ENCODE assay signal across 24 cellular contexts in genomic region chr20:54108817-54109216, GRCh38. TPM values are rescaled to one million over a fixed set of nuclear protein-coding genes. Genes with fewer than 3 reads are reported as not detected.
A peak's percentile ranks its signal among the peaks of the same experiment; 100 is the strongest.
DNase-seq lines count a peak whose midpoint lies in the region; ATAC-seq, FAIRE-seq and TF ChIP-seq lines count a peak whose summit lies in the region.
"Had no signal": no experiment of that assay in that cellular context is flagged by ENCODE, and none has a peak within 500 bp of the region (broad histone marks: within the 10 kb centered on the region; RNA-seq: fewer than 3 reads in every experiment).

No MANE protein-coding gene starts in this region.

- BruUV-seq in GM12878 (replicated peaks; lab: Mats Ljungman, UMichigan) (no TSS peak), mammary epithelial cell (replicated peaks; lab: Mats Ljungman, UMichigan) (no TSS peak)

- RAD21 ChIA-PET in GM12878 (lab: Charles Lee; ENCODE audit: unreplicated experiment): interaction anchor here (1.0 kb wide), 1 partner anchor 539 kb away, joined by 3 read pairs; no protein-coding TSS in a partner anchor

- H3K27ac ChIP-seq in A549 (peak overlapping the region; percentile 94 to 98; a peak in 5 of 6 replicates), GM12878 (ENCODE audit: control insufficient read depth, insufficient read depth) (no peak overlapping the region), small intestine (ENCODE audit: low read depth in 1 of 2, low read length in 1 of 2) (no peak overlapping the region), mammary epithelial cell (ENCODE audit: insufficient read depth, low read depth, low read length) (no peak overlapping the region)
- H3K27ac ChIP-seq: BLaER1, C4-2B had no signal

- no peak for TF ChIP-seq POLR2A in A549 (IDR thresholded peaks at IDR 0.05; ENCODE audit: low read length)
- no peak for TF ChIP-seq POLR2A in GM12878 (IDR thresholded peaks at IDR 0.05; ENCODE audit: low read depth, low read length)

- intact Hi-C loops in GM12878 (cut with micrococcal nuclease; ENCODE audit: unreplicated experiment): no loop called here
- intact Hi-C loops in mammary epithelial cell (cut with micrococcal nuclease): no loop called here
- intact Hi-C loops in posterior vena cava (cut with DNase I): loop anchor here in 1 of 2 donors (5.0 kb wide), 1 partner anchor 78 kb away; no protein-coding TSS in a partner anchor

- H2AFZ ChIP-seq in GM12878 (ENCODE audit: control insufficient read depth, low read depth, low read length) (no peak overlapping the region), mammary epithelial cell (ENCODE audit: low read depth, low read length) (no peak overlapping the region)
- H2AFZ ChIP-seq: GM23338 had no signal

- peaks cover 16% of the 10 kb centered on the region for H3K9me3 ChIP-seq in A549
- H3K9me3 ChIP-seq in GM12878 (replicated peaks; ENCODE audit: control insufficient read depth, insufficient read depth, low read length): no peaks in the 10 kb centered on the region; the same call in 2 of the 3 replicates
- H3K9me3 ChIP-seq in small intestine (ENCODE audit: control insufficient read depth, low read depth): no peaks in the 10 kb centered on the region
- peaks cover 5% of the 10 kb centered on the region for H3K9me3 ChIP-seq in mammary epithelial cell (replicated peaks; ENCODE audit: insufficient read depth, low read length)
- H3K9me3 ChIP-seq: Caco-2 had no signal

- POLR2A ChIA-PET in A549 (lab: Yijun Ruan, JAX) (no interaction called here), GM12878 (lab: Charles Lee) (no interaction called here)

- H4K20me1 ChIP-seq in GM12878 (ENCODE audit: control insufficient read depth, insufficient read depth) (no peaks in the 10 kb centered on the region), mammary epithelial cell (ENCODE audit: insufficient read depth, low read length) (no peaks in the 10 kb centered on the region)
- H4K20me1 ChIP-seq: BLaER1 had no signal

- H3K9ac ChIP-seq in GM12878 (ENCODE audit: control insufficient read depth, insufficient read depth, low read length) (no peak overlapping the region), mammary epithelial cell (ENCODE audit: insufficient read depth, low read length) (no peak overlapping the region)
- H3K9ac ChIP-seq: BLaER1 had no signal

- in situ Hi-C loops in GM12878 (cut with MboI) (no loop called here), mammary epithelial cell (cut with MboI; ENCODE audit: low sequenced_read_pairs in 2 of 2) (no loop called here)

- H3K79me2 ChIP-seq in GM12878 (ENCODE audit: control insufficient read depth, insufficient read depth, low read length) (no peaks in the 10 kb centered on the region), mammary epithelial cell (ENCODE audit: insufficient read depth, low read length) (no peaks in the 10 kb centered on the region)

- H3K27me3 ChIP-seq in GM12878 (replicated peaks in 1 of 2; ENCODE audit: control insufficient read depth in 2 of 2, insufficient read depth in 2 of 2, low read length in 1 of 2) (no peaks in the 10 kb centered on the region), small intestine (ENCODE audit: control insufficient read depth in 2 of 2, insufficient read depth in 2 of 2, low read length in 2 of 2) (no peaks in the 10 kb centered on the region), mammary epithelial cell (ENCODE audit: insufficient read depth, low read length) (no peaks in the 10 kb centered on the region)
- H3K27me3 ChIP-seq: BLaER1 had no signal

- WGBS in A549 (ENCODE audit: missing lambda C conversion rate): 87% methylated on average over 1 of the region's 1 CpG
- WGBS in GM12878 (ENCODE audit: insufficient coverage, insufficient replicate concordance, low lambda C conversion rate, missing lambda C conversion rate): 0% methylated on average over 1 of the region's 1 CpG
- 82 to 88% (median 85%) methylated on average over 1 of the region's 1 CpG for whole genome bisulfite sequencing in small intestine, 3 donors
- 100% methylated on average over 1 of the region's 1 CpG for WGBS in mammary epithelial cell (ENCODE audit: low coverage, missing lambda C conversion rate)

- H3K4me2 ChIP-seq in A549: no peak overlapping the region
- no peak overlapping the region for H3K4me2 ChIP-seq in GM12878 (ENCODE audit: control insufficient read depth, insufficient read depth)
- no peak overlapping the region for H3K4me2 ChIP-seq in mammary epithelial cell (ENCODE audit: insufficient read depth, low read depth, low read length)
- H3K4me2 ChIP-seq: BLaER1, GM23338 had no signal

- ATAC-seq in A549: no peak
- ATAC-seq in GM12878: no peak
- ATAC-seq: CD8-positive, alpha-beta T cell; GM23338; HCT116 had no signal

- H3K4me3 ChIP-seq in A549 (no peak overlapping the region), GM12878 (no peak overlapping the region), small intestine (ENCODE audit: low read depth in 1 of 2, low read length in 2 of 2) (no peak overlapping the region), mammary epithelial cell (replicated peaks in 1 of 3; ENCODE audit: insufficient read depth in 1 of 3, low read depth in 2 of 3, low read length in 3 of 3) (no peak overlapping the region)
- H3K4me3 ChIP-seq: BLaER1, GM23338 had no signal

- CTCF ChIA-PET in A549 (lab: Yijun Ruan, JAX): interaction anchor here (0.6 to 4.2 kb wide), 7 partner anchors 8 to 99 kb away, joined by 3 to 28 read pairs (median 4); partner anchors contain the start of gene PFDN4
- CTCF ChIA-PET in GM12878 (lab: Yijun Ruan, JAX): interaction anchor here (1.3 to 1.6 kb wide), 4 partner anchors 11 to 99 kb away, joined by 3 to 6 read pairs (median 4); partner anchors contain the start of gene PFDN4
- CTCF ChIA-PET in mammary epithelial cell (lab: Charles Lee; ENCODE audit: low non-redundant PET): no interaction called here

- no peak for DNase-seq in A549 (ENCODE audit: low read depth in 1 of 2, low spot score in 1 of 2)
- DNase-seq in HTR-8/SVneo (ENCODE audit: insufficient read length, low spot score): no peak
- no peak for DNase-seq in GM12878 (ENCODE audit: low read depth, low spot score)
- no peak for DNase-seq in small intestine
- no peak for DNase-seq in amniotic stem cell (lab: John Stamatoyannopoulos, UW)
- DNase-seq in mammary epithelial cell: no peak
- no peak for DNase-seq in posterior vena cava (ENCODE audit: low spot score)
- DNase-seq: 8988T; Caco-2; CD4-positive, CD25-positive, alpha-beta regulatory T cell; CD8-positive, alpha-beta T cell; DMS 273 treated with DMSO at 0.1 percent for 48 hours; DMS79 treated with DMSO at 0.1 percent for 48 hours; GF-D8; H9 had no signal

- peaks cover 75% of the 10 kb centered on the region for H3K4me1 ChIP-seq in A549
- H3K4me1 ChIP-seq in GM12878 (ENCODE audit: control insufficient read depth, insufficient read depth, low read length): no peaks in the 10 kb centered on the region
- H3K4me1 ChIP-seq in small intestine (ENCODE audit: control insufficient read depth in 2 of 2, insufficient read depth in 1 of 2, low read depth in 1 of 2, low read length in 1 of 2): peaks cover 0 to 9% of the 10 kb centered on the region in 2 donors
- H3K4me1 ChIP-seq in mammary epithelial cell (ENCODE audit: insufficient read depth, low read length): peaks cover 42% of the 10 kb centered on the region
- H3K4me1 ChIP-seq: BLaER1 had no signal

- FAIRE-seq in A549 (lab: Jason Lieb, UNC): peak; percentile 43
- peak; percentile 33 for FAIRE-seq in HTR-8/SVneo (lab: Jason Lieb, UNC)
- FAIRE-seq in GM12878 (lab: Jason Lieb, UNC): no peak
- FAIRE-seq in small intestine (lab: Jason Lieb, UNC): peak; percentile 23
- FAIRE-seq: D721Med, GM18507 had no signal

- H3K36me3 ChIP-seq in GM12878 (ENCODE audit: control insufficient read depth in 2 of 2, insufficient read depth in 2 of 2, low read length in 1 of 2): no peaks in the 10 kb centered on the region
- no peaks in the 10 kb centered on the region for H3K36me3 ChIP-seq in small intestine (ENCODE audit: control insufficient read depth in 2 of 2, insufficient read depth in 2 of 2, low read length in 2 of 2)
- no peaks in the 10 kb centered on the region for H3K36me3 ChIP-seq in mammary epithelial cell (ENCODE audit: insufficient read depth, low read length)
- H3K36me3 ChIP-seq: BLaER1 had no signal

- TF ChIP-seq EP300 in A549 (IDR thresholded peaks at IDR 0.05) (no peak), GM12878 (IDR thresholded peaks at IDR 0.05; ENCODE audit: borderline replicate concordance in 1 of 2, control insufficient read depth in 1 of 2, low read depth in 2 of 2, low read length in 2 of 2) (no peak)

- TF ChIP-seq RAD21 in A549 (conservative IDR thresholded peaks at IDR 0.05 in 1 of 2, IDR thresholded peaks at IDR 0.05 in 1 of 2): no peak
- TF ChIP-seq RAD21 in GM12878 (IDR thresholded peaks at IDR 0.05; ENCODE audit: insufficient read depth, low read depth, low read length): no peak

- TF ChIP-seq CTCF in A549 (IDR thresholded peaks at IDR 0.05) (no peak), GM12878 (IDR thresholded peaks at IDR 0.05 in 2 of 3, conservative IDR thresholded peaks at IDR 0.05 in 1 of 3; ENCODE audit: control insufficient read depth in 2 of 3, extremely low read depth in 1 of 3, insufficient read depth in 1 of 3, low read depth in 3 of 3, low read length in 3 of 3) (no peak), mammary epithelial cell (conservative IDR thresholded peaks at IDR 0.05 in 1 of 2, IDR thresholded peaks at IDR 0.05 in 1 of 2; ENCODE audit: extremely low read depth in 1 of 2, insufficient read depth in 1 of 2, low read depth in 1 of 2, low read length in 2 of 2) (no peak)

- dilution Hi-C loops in mammary epithelial cell (cut with HindIII; ENCODE audit: low sequenced_read_pairs): no loop called here

- SMC1A ChIA-PET in GM12878 (lab: Charles Lee; ENCODE audit: uncharacterized antibody, unreplicated experiment): interaction anchor here (0.6 to 1.3 kb wide), 2 partner anchors 12 to 155 kb away, joined by 4 to 5 read pairs; no protein-coding TSS in a partner anchor

RNA-seq across cellular contexts. Expression of gene BCAS1, which starts 38.4 kb away (rescaled TPM):
- polyA plus RNA-seq in A549 (2011; rRNA removed) (3.9 and 7.9 TPM in 2 replicates), A549 (2017; fragmentation: RNase III; extraction: RNeasy Plus Mini Kit Qiagen cat#74134 plus additional on column Dnase treatment) (1.2 to 1.4 TPM (median 1.3 TPM) in 3 replicates), GM12878 (2011; rRNA removed) (0.24 and 0.34 TPM in 2 replicates), GM12878 (2014; fragmentation: Illumina TruSeq; extraction: Trizol) (0.87 and 1.00 TPM in 2 replicates), GM12878 (2014; fragmentation: Nextera tagmentation; extraction: Ambion mirVana) (under 1 TPM; 0.21 to 0.51 TPM), GM12878 (2014; rRNA removed) (0.67 and 0.74 TPM in 2 replicates), GM12878 (2016; fragmentation: Nextera tagmentation; extraction: Ambion mirVana) (1 to 10 TPM in 1 of 2 experiments, under 1 TPM in 1; 0.54 to 1.4 TPM), small intestine (10 to 100 TPM in 2 of 3 donors, 1 to 10 TPM in 1; 5.3 to 43.2 (median 18.4) TPM), mammary epithelial cell (not detected)
- 0.96 and 0.98 TPM in 2 replicates for polyA plus RNA-seq in A549 (2012; cell fraction: cytosol; rRNA removed)
- polyA plus RNA-seq in A549 (2012; cell fraction: nucleus; rRNA removed): 0.73 and 1.2 TPM in 2 replicates
- polyA minus RNA-seq in A549 (2011; rRNA and poly(A)+ RNA removed): 3.2 and 3.6 TPM in 2 replicates
- total RNA-seq in GM12878 (2013; cell fraction: nucleolus; rRNA removed): 1.1 and 1.2 TPM in 2 replicates
- total RNA-seq in GM12878 (2014; rRNA removed) (0.45 and 0.54 TPM in 2 replicates), GM12878 (2014; rRNA removed; fragmentation: Illumina TruSeq; extraction: Trizol) (0.72 and 0.78 TPM in 2 replicates), GM12878 (2021) (0.56 TPM in 2 replicates), mammary epithelial cell (not detected), posterior vena cava (1 to 10 TPM in 1 of 2 donors, under 1 TPM in 1; 0.86 to 1.8 TPM)
- polyA plus RNA-seq in GM12878 (2011; ENCODE audit: low read depth): 2.0 TPM
- 0.23 and 0.25 TPM in 2 replicates for polyA plus RNA-seq in GM12878 (2011; cell fraction: cytosol; rRNA removed)
- polyA plus RNA-seq in GM12878 (2011; cell fraction: nucleus; rRNA removed): 0.51 and 0.66 TPM in 2 replicates
- 3.0 and 5.4 TPM in 2 replicates for polyA plus RNA-seq in GM12878 (2012)
- 0.67 and 0.80 TPM in 2 replicates for polyA minus RNA-seq in GM12878 (2011; rRNA and poly(A)+ RNA removed)
- polyA minus RNA-seq in GM12878 (2011; cell fraction: cytosol; rRNA and poly(A)+ RNA removed): not detected in 2 replicates
- 0.96 and 0.97 TPM in 2 replicates for polyA minus RNA-seq in GM12878 (2011; cell fraction: nucleus; rRNA and poly(A)+ RNA removed)
- polyA minus RNA-seq in mammary epithelial cell: not detected
- total RNA-seq: CD8-positive, alpha-beta T cell; Daoy; G401; H4 had no signal

Comparison
In these comparisons a context has a peak if more than half of its experiments do, and no peak if none do; other contexts are left out.
1. H3K27ac ChIP-seq: peak in A549 (2 of 2); none in GM12878 (single experiment), small intestine (0 of 2) and mammary epithelial cell (single experiment).